In the genomic region with DNA sequence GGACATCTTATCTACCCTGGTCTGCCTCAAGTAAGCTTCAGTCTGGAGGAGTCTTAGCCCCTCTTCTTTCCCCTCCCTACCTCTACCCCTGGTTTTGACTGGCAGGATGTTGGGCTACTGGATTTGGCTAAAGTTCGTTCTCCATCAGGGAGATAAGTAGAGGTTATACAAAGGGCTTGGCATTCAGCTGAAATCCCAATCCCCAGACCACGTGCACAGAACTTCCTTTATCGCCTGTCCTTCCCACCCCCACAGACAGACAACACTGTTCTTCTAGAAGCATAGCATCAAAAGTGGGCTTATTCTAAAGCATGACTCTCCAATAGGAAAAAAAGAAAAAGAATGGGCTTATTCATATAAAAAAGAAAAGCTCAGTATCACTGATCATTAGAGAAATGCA, we compare ENCODE assay signal across 31 cellular contexts. TPM values are rescaled to one million over a fixed set of nuclear protein-coding genes. Genes with fewer than 3 reads are reported as not detected.
"Had no signal": no experiment of that assay in that cellular context is flagged by ENCODE, and none has a peak within 500 bp of the region (broad histone marks: within the 10 kb centered on the region; RNA-seq: fewer than 3 reads in every experiment).

No MANE protein-coding gene starts in this region.

- H3K36me3 Mint-ChIP-seq: activated CD8-positive, alpha-beta memory T cell treated with anti-CD3 and anti-CD28 coated beads, Interleukin-2, amount 10 ng/mL, durations not matched to agents 7 days and 5 days; activated naive CD4-positive, alpha-beta T cell treated with anti-CD3 and anti-CD28 coated beads, Interleukin-2, amount 50 U/mL, for 24 hours had no signal

- DNase-seq: activated B cell treated with CpG ODN at 0.5 μM for 24 hours; activated CD4-positive, alpha-beta T cell treated with anti-CD3 and anti-CD28 coated beads for 1 hour; activated CD4-positive, alpha-beta T cell treated with anti-CD3 and anti-CD28 coated beads, Interleukin-2, amount 10 ng/mL, durations not matched to agents 24 days and 14 days; activated CD4-positive, alpha-beta T cell treated with anti-CD3 and anti-CD28 coated beads, Interleukin-2, amount 50 U/mL, for 48 hours; activated CD8-positive, alpha-beta memory T cell treated with anti-CD3 and anti-CD28 coated beads, Interleukin-2, amount 10 ng/mL, durations not matched to agents 7 days and 5 days; activated effector memory CD4-positive, alpha-beta T cell treated with Interleukin-2 at 50 U/mL for 16 hours; activated naive CD4-positive, alpha-beta T cell; activated naive CD8-positive, alpha-beta T cell treated with anti-CD3 and anti-CD28 coated beads, Interleukin-2, amount 50 U/mL, for 24 hours; activated T-cell treated with anti-CD3 and anti-CD28 coated beads, Interleukin-2, amount 50 U/mL, for 24 hours; amniotic stem cell; body of pancreas; IMR-90; Kasumi-1; KBM-7; NCI-H1048; NCI-H146; NCI-H1930; NCI-H2171 treated with DMSO at 0.1 percent for 48 hours; NCI-H226; NCI-H526; NK-92 treated with Interleukin-12 subunit alpha and Interleukin-12 subunit beta, amount 100 ng/mL, for 24 hours; Peyer's patch; SHP77 treated with DMSO at 0.1 percent for 48 hours; T-helper 2 cell; T1000 had no signal

- H3K4me3 Mint-ChIP-seq: activated B cell treated with CpG ODN at 0.5 μM for 24 hours; activated CD4-positive, alpha-beta T cell treated with anti-CD3 and anti-CD28 coated beads, Interleukin-2, amount 10 ng/mL, durations not matched to agents 24 days and 14 days; activated CD8-positive, alpha-beta memory T cell treated with anti-CD3 and anti-CD28 coated beads, Interleukin-2, amount 10 ng/mL, durations not matched to agents 7 days and 5 days; activated naive CD4-positive, alpha-beta T cell treated with anti-CD3 and anti-CD28 coated beads, Interleukin-2, amount 50 U/mL, for 24 hours; activated naive CD8-positive, alpha-beta T cell treated with anti-CD3 and anti-CD28 coated beads, Interleukin-2, amount 50 U/mL, for 24 hours; activated T-cell treated with anti-CD3 and anti-CD28 coated beads, Interleukin-2, amount 50 U/mL, for 24 hours; activated T-helper 1 cell treated with anti-CD3 and anti-CD28 coated beads, Interleukin-12 subunit alpha, Interleukin-12 subunit beta, Interleukin-2, Interleukin-4 antibody, amounts not matched to agents 30 ng/mL and 10 ng/mL and 1 ng/mL, durations not matched to agents 14 hours and 24 hours and 36 hours had no signal

- H3K4me1 ChIP-seq: ascending aorta, body of pancreas, Peyer's patch had no signal

- H3K27ac Mint-ChIP-seq: activated B cell treated with CpG ODN at 0.5 μM for 24 hours; activated CD4-positive, alpha-beta T cell treated with anti-CD3 and anti-CD28 coated beads, Interleukin-2, amount 10 ng/mL, durations not matched to agents 24 days and 14 days; activated CD8-positive, alpha-beta memory T cell treated with anti-CD3 and anti-CD28 coated beads, Interleukin-2, amount 10 ng/mL, durations not matched to agents 7 days and 5 days; activated naive CD8-positive, alpha-beta T cell treated with anti-CD3 and anti-CD28 coated beads, Interleukin-2, amount 50 U/mL, for 24 hours; activated T-cell treated with anti-CD3 and anti-CD28 coated beads, Interleukin-2, amount 50 U/mL, for 24 hours; activated T-helper 1 cell treated with anti-CD3 and anti-CD28 coated beads, Interleukin-12 subunit alpha, Interleukin-12 subunit beta, Interleukin-2, Interleukin-4 antibody, amounts not matched to agents 30 ng/mL and 10 ng/mL and 1 ng/mL, durations not matched to agents 14 hours and 24 hours and 36 hours had no signal

- H3K27ac ChIP-seq: ascending aorta, body of pancreas, Peyer's patch, RWPE1 had no signal

- H3K4me3 ChIP-seq: ascending aorta, body of pancreas, Peyer's patch had no signal

- H3K9me3 Mint-ChIP-seq: activated B cell treated with CpG ODN at 0.5 μM for 24 hours; activated CD4-positive, alpha-beta T cell treated with anti-CD3 and anti-CD28 coated beads, Interleukin-2, amount 10 ng/mL, durations not matched to agents 24 days and 14 days; activated naive CD4-positive, alpha-beta T cell treated with anti-CD3 and anti-CD28 coated beads, Interleukin-2, amount 50 U/mL, for 24 hours; activated naive CD8-positive, alpha-beta T cell treated with anti-CD3 and anti-CD28 coated beads, Interleukin-2, amount 50 U/mL, for 24 hours; activated T-cell treated with anti-CD3 and anti-CD28 coated beads, Interleukin-2, amount 50 U/mL, for 24 hours; activated T-helper 1 cell treated with anti-CD3 and anti-CD28 coated beads, Interleukin-12 subunit alpha, Interleukin-12 subunit beta, Interleukin-2, Interleukin-4 antibody, amounts not matched to agents 30 ng/mL and 10 ng/mL and 1 ng/mL, durations not matched to agents 14 hours and 24 hours and 36 hours had no signal

- H3K27me3 ChIP-seq: ascending aorta, body of pancreas, Peyer's patch had no signal

- H3K9me3 ChIP-seq: ascending aorta, body of pancreas, Peyer's patch had no signal

- H3K36me3 ChIP-seq: ascending aorta, Peyer's patch had no signal

- H3K27me3 Mint-ChIP-seq: activated CD4-positive, alpha-beta T cell treated with anti-CD3 and anti-CD28 coated beads, Interleukin-2, amount 10 ng/mL, durations not matched to agents 24 days and 14 days; activated CD8-positive, alpha-beta memory T cell treated with anti-CD3 and anti-CD28 coated beads, Interleukin-2, amount 10 ng/mL, durations not matched to agents 7 days and 5 days had no signal

- ATAC-seq: activated CD8-positive, alpha-beta memory T cell treated with anti-CD3 and anti-CD28 coated beads, Interleukin-2, amount 10 ng/mL, durations not matched to agents 7 days and 5 days; activated naive CD8-positive, alpha-beta T cell treated with anti-CD3 and anti-CD28 coated beads, Interleukin-2, amount 50 U/mL, for 24 hours; body of pancreas had no signal

- H3K4me1 Mint-ChIP-seq: activated B cell treated with CpG ODN at 0.5 μM for 24 hours; activated CD4-positive, alpha-beta T cell treated with anti-CD3 and anti-CD28 coated beads, Interleukin-2, amount 10 ng/mL, durations not matched to agents 24 days and 14 days; activated CD8-positive, alpha-beta memory T cell treated with anti-CD3 and anti-CD28 coated beads, Interleukin-2, amount 10 ng/mL, durations not matched to agents 7 days and 5 days; activated naive CD4-positive, alpha-beta T cell treated with anti-CD3 and anti-CD28 coated beads, Interleukin-2, amount 50 U/mL, for 24 hours; activated naive CD8-positive, alpha-beta T cell treated with anti-CD3 and anti-CD28 coated beads, Interleukin-2, amount 50 U/mL, for 24 hours had no signal

RNA-seq across cellular contexts. Expression of gene PRG3, which starts 7.8 kb away (rescaled TPM):
- total RNA-seq: activated B cell treated with CpG ODN at 0.5 μM for 24 hours; activated CD4-positive, alpha-beta T cell treated with anti-CD3 and anti-CD28 coated beads, Interleukin-2, amount 10 ng/mL, durations not matched to agents 24 days and 14 days; activated CD8-positive, alpha-beta memory T cell treated with anti-CD3 and anti-CD28 coated beads, Interleukin-2, amount 10 ng/mL, durations not matched to agents 7 days and 5 days; activated T-helper 1 cell treated with anti-CD3 and anti-CD28 coated beads, Interleukin-12 subunit alpha, Interleukin-12 subunit beta, Interleukin-2, Interleukin-4 antibody, amounts not matched to agents 30 ng/mL and 10 ng/mL and 1 ng/mL, durations not matched to agents 14 hours and 24 hours and 36 hours; ascending aorta; body of pancreas; bronchial epithelial cell; IMR-90; NCI-H460; Peyer's patch had no signal
- polyA plus RNA-seq: IMR-90 had no signal

RNA-seq across cellular contexts. Expression of gene PRG2, which starts 17.3 kb away (rescaled TPM):
- total RNA-seq: activated T-helper 1 cell treated with anti-CD3 and anti-CD28 coated beads, Interleukin-12 subunit alpha, Interleukin-12 subunit beta, Interleukin-2, Interleukin-4 antibody, amounts not matched to agents 30 ng/mL and 10 ng/mL and 1 ng/mL, durations not matched to agents 14 hours and 24 hours and 36 hours; ascending aorta; body of pancreas; IMR-90; NCI-H460; Peyer's patch had no signal
- polyA plus RNA-seq: IMR-90 had no signal

RNA-seq across cellular contexts. Expression of gene P2RX3, which starts 35.0 kb away (rescaled TPM):
- total RNA-seq: activated B cell treated with CpG ODN at 0.5 μM for 24 hours; activated CD4-positive, alpha-beta T cell treated with anti-CD3 and anti-CD28 coated beads, Interleukin-2, amount 10 ng/mL, durations not matched to agents 24 days and 14 days; activated CD8-positive, alpha-beta memory T cell treated with anti-CD3 and anti-CD28 coated beads, Interleukin-2, amount 10 ng/mL, durations not matched to agents 7 days and 5 days; activated T-helper 1 cell treated with anti-CD3 and anti-CD28 coated beads, Interleukin-12 subunit alpha, Interleukin-12 subunit beta, Interleukin-2, Interleukin-4 antibody, amounts not matched to agents 30 ng/mL and 10 ng/mL and 1 ng/mL, durations not matched to agents 14 hours and 24 hours and 36 hours; ascending aorta; body of pancreas; bronchial epithelial cell; IMR-90; NCI-H460 had no signal
- polyA plus RNA-seq: IMR-90 had no signal
